8 cellular contexts compared by ENCODE assay signal in the genomic region with DNA sequence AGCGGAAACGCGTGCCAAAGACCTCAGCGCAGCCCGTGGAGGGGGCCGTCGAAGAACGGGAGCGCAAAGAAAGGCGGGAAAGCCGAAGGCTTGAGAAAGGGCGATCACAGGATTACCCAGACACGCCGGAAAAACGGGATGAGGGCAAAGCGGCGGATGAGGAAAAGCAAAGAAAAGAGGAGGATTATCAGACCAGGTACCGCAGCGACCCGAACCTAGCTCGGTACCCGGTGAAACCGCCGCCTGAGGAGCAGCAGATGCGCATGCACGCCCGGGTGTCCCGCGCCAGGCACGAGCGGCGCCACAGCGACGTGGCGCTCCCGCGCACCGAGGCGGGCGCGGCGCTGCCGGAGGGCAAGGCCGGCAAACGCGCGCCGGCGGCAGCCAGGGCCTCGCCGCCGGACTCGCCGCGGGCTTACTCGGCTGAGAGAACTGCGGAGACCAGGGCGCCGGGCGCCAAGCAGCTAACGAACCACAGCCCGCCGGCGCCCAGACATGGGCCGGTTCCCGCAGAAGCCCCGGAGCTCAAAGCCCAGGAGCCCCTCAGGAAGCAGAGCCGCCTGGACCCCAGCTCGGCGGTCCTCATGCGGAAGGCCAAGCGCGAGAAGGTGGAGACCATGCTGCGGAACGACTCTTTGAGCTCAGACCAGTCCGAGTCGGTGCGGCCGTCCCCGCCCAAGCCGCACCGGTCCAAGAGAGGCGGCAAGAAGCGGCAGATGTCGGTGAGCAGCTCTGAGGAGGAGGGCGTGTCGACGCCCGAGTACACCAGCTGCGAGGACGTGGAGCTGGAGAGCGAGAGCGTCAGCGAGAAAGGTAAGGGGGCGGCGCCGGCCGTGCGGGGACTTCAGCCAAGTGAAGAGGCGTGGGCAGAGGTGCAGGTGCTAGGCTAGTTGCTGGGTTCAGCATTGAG.
DNase-seq lines count a peak whose midpoint lies in the region; ATAC-seq and TF ChIP-seq lines count a peak whose summit lies in the region.

No MANE protein-coding gene starts in this region.

- peak overlapping the region; percentile 80 for H3K4me3 ChIP-seq in skeletal muscle satellite cell (ENCODE audit: low read length)

- TF ChIP-seq EP300 in Ishikawa (IDR thresholded peaks at IDR 0.05; ENCODE audit: borderline replicate concordance), result no peak

- peak overlapping the region; percentile 62 for H3K9ac ChIP-seq in skeletal muscle satellite cell (ENCODE audit: low read depth, low read length)

- no peaks in the 10 kb centered on the region for H3K9me3 ChIP-seq in skeletal muscle satellite cell (replicated peaks; ENCODE audit: low read length)

- H3K4me1 ChIP-seq in skeletal muscle satellite cell (ENCODE audit: control insufficient read depth, insufficient read depth, low read length), result peaks cover 12% of the 10 kb centered on the region

- H3K27me3 ChIP-seq in skeletal muscle satellite cell (ENCODE audit: control insufficient read depth, insufficient read depth, low read length), result peaks cover 56% of the 10 kb centered on the region

- no peak for TF ChIP-seq RAD21 in Ishikawa (IDR thresholded peaks at IDR 0.05; ENCODE audit: low read depth)

- DNase-seq in ELR (ENCODE audit: low read depth) (peak; percentile 45), amniotic epithelial cell (ENCODE audit: low read depth) (peak; percentile 11), iPS DF 4.7 (ENCODE audit: extremely low read depth, low spot score) (peak; percentile 22), H4 (ENCODE audit: low spot score) (no peak)
- no peak for DNase-seq in activated CD4-positive, alpha-beta T cell treated with anti-CD3 and anti-CD28 coated beads, Interleukin-2, amount 50 U/mL, for 1 hour

- H3K4me2 ChIP-seq in skeletal muscle satellite cell (ENCODE audit: low read length), result peak overlapping the region; percentile 99

- peak; percentile 76 for ATAC-seq in GM21360 (IDR thresholded peaks at IDR 0.05; ENCODE audit: unreplicated experiment)

- H3K36me3 ChIP-seq in skeletal muscle satellite cell (ENCODE audit: insufficient read depth, low read length), result no peaks in the 10 kb centered on the region

TF ChIP-seq in Ishikawa, 13 proteins besides CTCF, POLR2A, EP300 and RAD21:
- TF ChIP-seq NFIC (IDR thresholded peaks at IDR 0.05) (no peak), EGR1 (IDR thresholded peaks at IDR 0.05) (peak; percentile 63), FOXM1 (IDR thresholded peaks at IDR 0.05; ENCODE audit: borderline replicate concordance, low read depth) (no peak), TCF12 (IDR thresholded peaks at IDR 0.05; ENCODE audit: low read depth) (0 out of 2 replicates have a peak, but pooled peaks have one; percentile 0), ZBTB7A (IDR thresholded peaks at IDR 0.05; ENCODE audit: low read depth) (no peak), CEBPB (IDR thresholded peaks at IDR 0.05) (no peak), CREB1 (IDR thresholded peaks at IDR 0.05; ENCODE audit: low read depth) (no peak), TAF1 (IDR thresholded peaks at IDR 0.05; ENCODE audit: low read depth) (peak; percentile 36; the same call in 1 of the 2 replicates), YY1 (IDR thresholded peaks at IDR 0.05; ENCODE audit: low read depth) (no peak), TEAD4 (IDR thresholded peaks at IDR 0.05) (no peak)
- TF ChIP-seq, protein P1, sequence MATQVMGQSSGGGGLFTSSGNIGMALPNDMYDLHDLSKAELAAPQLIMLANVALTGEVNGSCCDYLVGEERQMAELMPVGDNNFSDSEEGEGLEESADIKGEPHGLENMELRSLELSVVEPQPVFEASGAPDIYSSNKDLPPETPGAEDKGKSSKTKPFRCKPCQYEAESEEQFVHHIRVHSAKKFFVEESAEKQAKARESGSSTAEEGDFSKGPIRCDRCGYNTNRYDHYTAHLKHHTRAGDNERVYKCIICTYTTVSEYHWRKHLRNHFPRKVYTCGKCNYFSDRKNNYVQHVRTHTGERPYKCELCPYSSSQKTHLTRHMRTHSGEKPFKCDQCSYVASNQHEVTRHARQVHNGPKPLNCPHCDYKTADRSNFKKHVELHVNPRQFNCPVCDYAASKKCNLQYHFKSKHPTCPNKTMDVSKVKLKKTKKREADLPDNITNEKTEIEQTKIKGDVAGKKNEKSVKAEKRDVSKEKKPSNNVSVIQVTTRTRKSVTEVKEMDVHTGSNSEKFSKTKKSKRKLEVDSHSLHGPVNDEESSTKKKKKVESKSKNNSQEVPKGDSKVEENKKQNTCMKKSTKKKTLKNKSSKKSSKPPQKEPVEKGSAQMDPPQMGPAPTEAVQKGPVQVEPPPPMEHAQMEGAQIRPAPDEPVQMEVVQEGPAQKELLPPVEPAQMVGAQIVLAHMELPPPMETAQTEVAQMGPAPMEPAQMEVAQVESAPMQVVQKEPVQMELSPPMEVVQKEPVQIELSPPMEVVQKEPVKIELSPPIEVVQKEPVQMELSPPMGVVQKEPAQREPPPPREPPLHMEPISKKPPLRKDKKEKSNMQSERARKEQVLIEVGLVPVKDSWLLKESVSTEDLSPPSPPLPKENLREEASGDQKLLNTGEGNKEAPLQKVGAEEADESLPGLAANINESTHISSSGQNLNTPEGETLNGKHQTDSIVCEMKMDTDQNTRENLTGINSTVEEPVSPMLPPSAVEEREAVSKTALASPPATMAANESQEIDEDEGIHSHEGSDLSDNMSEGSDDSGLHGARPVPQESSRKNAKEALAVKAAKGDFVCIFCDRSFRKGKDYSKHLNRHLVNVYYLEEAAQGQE (IDR thresholded peaks at IDR 0.05; ENCODE audit: low read depth), result no peak
- TF ChIP-seq, protein P2, sequence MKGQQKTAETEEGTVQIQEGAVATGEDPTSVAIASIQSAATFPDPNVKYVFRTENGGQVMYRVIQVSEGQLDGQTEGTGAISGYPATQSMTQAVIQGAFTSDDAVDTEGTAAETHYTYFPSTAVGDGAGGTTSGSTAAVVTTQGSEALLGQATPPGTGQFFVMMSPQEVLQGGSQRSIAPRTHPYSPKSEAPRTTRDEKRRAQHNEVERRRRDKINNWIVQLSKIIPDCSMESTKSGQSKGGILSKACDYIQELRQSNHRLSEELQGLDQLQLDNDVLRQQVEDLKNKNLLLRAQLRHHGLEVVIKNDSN (IDR thresholded peaks at IDR 0.05), result no peak
- TF ChIP-seq, protein P3, sequence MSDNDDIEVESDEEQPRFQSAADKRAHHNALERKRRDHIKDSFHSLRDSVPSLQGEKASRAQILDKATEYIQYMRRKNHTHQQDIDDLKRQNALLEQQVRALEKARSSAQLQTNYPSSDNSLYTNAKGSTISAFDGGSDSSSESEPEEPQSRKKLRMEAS (IDR thresholded peaks at IDR 0.05), result peak; percentile 90

Comparison
In these comparisons a context has a peak if more than half of its experiments do, and no peak if none do; other contexts are left out.
1. DNase-seq: peak in ELR (single experiment), amniotic epithelial cell (single experiment) and iPS DF 4.7 (single experiment); none in H4 (single experiment) and activated CD4-positive, alpha-beta T cell treated with anti-CD3 and anti-CD28 coated beads, Interleukin-2, amount 50 U/mL, for 1 hour (single experiment).